14 cellular contexts compared by ENCODE assay signal in genomic region chr11:75566763-75567279, GRCh38.
"Had no signal": no experiment of that assay in that cellular context is flagged by ENCODE, and none has a peak within 500 bp of the region (broad histone marks: within the 10 kb centered on the region; RNA-seq: fewer than 3 reads in every experiment).

No MANE protein-coding gene starts in this region.

- DNase-seq: activated CD4-positive, alpha-beta T cell treated with anti-CD3 and anti-CD28 coated beads, Interleukin-2, amount 50 U/mL, for 48 hours; activated CD4-positive, CD25-positive, alpha-beta regulatory T cell treated with anti-CD3 and anti-CD28 coated beads, Interleukin-2, amount 50 U/mL, for 72 hours; activated naive CD4-positive, alpha-beta T cell; activated naive CD8-positive, alpha-beta T cell treated with anti-CD3 and anti-CD28 coated beads, Interleukin-2, amount 50 U/mL, for 24 hours; activated T-cell treated with anti-CD3 and anti-CD28 coated beads, Interleukin-2, amount 50 U/mL, for 72 hours; endodermal cell; foreskin keratinocyte; naive B cell; small intestine had no signal

- H3K27ac Mint-ChIP-seq: activated naive CD8-positive, alpha-beta T cell treated with anti-CD3 and anti-CD28 coated beads, Interleukin-2, amount 50 U/mL, for 24 hours; activated T-cell treated with anti-CD3 and anti-CD28 coated beads, Interleukin-2, amount 50 U/mL, for 72 hours; dendritic cell treated with granulocyte-macrophage colony-stimulating factor and Interleukin-4, amounts not matched to agents 40 ng/mL and 50 ng/mL, for 4 days; naive B cell had no signal

- H3K4me3 Mint-ChIP-seq: activated naive CD8-positive, alpha-beta T cell treated with anti-CD3 and anti-CD28 coated beads, Interleukin-2, amount 50 U/mL, for 24 hours; activated T-cell treated with anti-CD3 and anti-CD28 coated beads, Interleukin-2, amount 50 U/mL, for 72 hours; central memory CD8-positive, alpha-beta T cell; dendritic cell treated with granulocyte-macrophage colony-stimulating factor and Interleukin-4, amounts not matched to agents 40 ng/mL and 50 ng/mL, for 4 days; naive B cell had no signal

- FAIRE-seq: small intestine had no signal

- H3K9me3 Mint-ChIP-seq: activated naive CD8-positive, alpha-beta T cell treated with anti-CD3 and anti-CD28 coated beads, Interleukin-2, amount 50 U/mL, for 24 hours; activated T-cell treated with anti-CD3 and anti-CD28 coated beads, Interleukin-2, amount 50 U/mL, for 72 hours; central memory CD8-positive, alpha-beta T cell; dendritic cell treated with granulocyte-macrophage colony-stimulating factor and Interleukin-4, amounts not matched to agents 40 ng/mL and 50 ng/mL, for 4 days; endodermal cell; naive B cell had no signal

- H3K27ac ChIP-seq: foreskin keratinocyte, neutrophil had no signal

- H3K36me3 ChIP-seq: neutrophil had no signal

- H3K36me3 Mint-ChIP-seq: naive B cell had no signal

- H3K9me3 ChIP-seq: heart left ventricle, neutrophil, tibial nerve had no signal

- H3K27me3 Mint-ChIP-seq: activated naive CD8-positive, alpha-beta T cell treated with anti-CD3 and anti-CD28 coated beads, Interleukin-2, amount 50 U/mL, for 24 hours; central memory CD8-positive, alpha-beta T cell had no signal

- H3K4me3 ChIP-seq: tibial nerve had no signal

- ATAC-seq: activated naive CD8-positive, alpha-beta T cell treated with anti-CD3 and anti-CD28 coated beads, Interleukin-2, amount 50 U/mL, for 24 hours; activated T-cell treated with anti-CD3 and anti-CD28 coated beads, Interleukin-2, amount 50 U/mL, for 72 hours; foreskin keratinocyte; heart left ventricle had no signal

- H3K27me3 ChIP-seq: foreskin keratinocyte, heart left ventricle, tibial nerve had no signal
